ENCODE assay signal across 8 cellular contexts in the genomic region with DNA sequence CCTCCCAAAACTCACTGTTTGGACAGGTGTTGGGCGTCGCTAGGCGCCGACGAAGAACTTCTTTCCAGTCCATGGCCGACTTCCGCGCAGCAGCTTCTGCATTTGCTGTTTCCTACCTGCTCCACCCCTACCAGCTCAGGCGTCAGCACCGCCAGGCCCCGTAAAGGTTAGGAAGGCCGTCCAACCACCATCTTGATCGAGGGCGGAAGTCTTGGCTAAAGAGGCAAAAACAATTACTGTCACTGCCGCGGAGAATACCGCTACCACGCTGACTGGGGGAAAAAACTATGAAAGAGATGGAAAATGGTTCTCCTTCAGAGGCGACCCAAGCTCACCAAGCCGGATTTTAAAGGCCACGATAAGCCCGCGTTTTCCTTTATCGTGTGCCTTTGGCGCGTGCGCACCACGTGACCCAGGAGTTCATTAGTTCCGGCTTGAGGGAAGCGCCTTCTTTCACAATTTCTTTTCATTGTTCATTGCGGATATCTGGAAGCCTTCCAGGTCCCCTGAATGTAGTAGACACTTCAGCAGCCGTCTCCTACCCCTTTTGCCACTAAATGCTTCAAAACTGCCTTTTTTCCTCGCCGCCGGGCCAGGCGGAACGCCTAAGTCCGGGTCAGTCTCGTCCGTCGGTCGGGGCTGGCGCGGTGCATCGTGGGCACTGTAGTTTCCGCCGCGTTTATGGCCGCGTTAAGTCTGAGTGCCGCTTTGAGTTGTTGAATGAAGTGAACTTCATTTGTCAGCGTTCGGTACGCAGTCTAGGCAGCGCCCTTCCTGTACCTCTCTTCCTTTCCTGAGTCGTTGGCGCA. TPM values are rescaled to one million over a fixed set of nuclear protein-coding genes. Genes with fewer than 3 reads are reported as not detected.
DNase-seq lines count a peak whose midpoint lies in the region; ATAC-seq and TF ChIP-seq lines count a peak whose summit lies in the region.

Gene PPP2R3C, minus strand, starts transcription at position 104 of the 809 bp plus-strand sequence. Its CDS starts 31 bp downstream, at position 73.
Gene PRORP, plus strand, starts transcription at position 666 of the 809 bp plus-strand sequence. CDS start 694 bp downstream, outside the sequence.

- no peaks in the 10 kb centered on the region for H3K9me3 Mint-ChIP-seq in IgD-negative memory B cell

- H3K27ac ChIP-seq in epithelial cell of prostate = peak within 1 kb of the TSS; percentile 97

- H3K27ac Mint-ChIP-seq in IgD-negative memory B cell = peak within 1 kb of the TSS; percentile 96 to 100 (median 100)

- peak within 1 kb of the TSS; percentile 31 for H3K4me3 ChIP-seq in mucosa of descending colon

- no peak for TF ChIP-seq CTCF in mucosa of descending colon (IDR thresholded peaks at IDR 0.05)

- peaks cover 25% of the 10 kb centered on the region for H3K4me1 ChIP-seq in mucosa of descending colon (ENCODE audit: low read depth)

- H3K9me3 ChIP-seq in mucosa of descending colon = no peaks in the 10 kb centered on the region

- H3K36me3 Mint-ChIP-seq in IgD-negative memory B cell = peaks cover 4% of the 10 kb centered on the region

- H3K4me1 Mint-ChIP-seq in IgD-negative memory B cell = peaks cover 24 to 42% (median 25%) of the 10 kb centered on the region in 3 donors

- no peaks in the 10 kb centered on the region for H3K36me3 ChIP-seq in mucosa of descending colon (ENCODE audit: low read depth)

- ATAC-seq in GM21529 (IDR thresholded peaks at IDR 0.05; ENCODE audit: unreplicated experiment) (peak; percentile 87), mucosa of descending colon (peak; percentile 92)

- peak within 1 kb of the TSS; percentile 91 to 100 (median 98) for H3K4me3 Mint-ChIP-seq in IgD-negative memory B cell

- intact Hi-C loops in mucosa of descending colon (cut with DNase I, micrococcal nuclease) = loop anchor here in 1 of 2 donors (10.0 kb wide), 1 partner anchor 137 kb away; the partner anchor contains the start of gene SRP54

- H3K27me3 Mint-ChIP-seq in IgD-negative memory B cell = no peaks in the 10 kb centered on the region

- DNase-seq in DMS 273 treated with DMSO at 0.1 percent for 48 hours (lab: John Stamatoyannopoulos, UW) (peak; percentile 91), OCI-M2 (lab: John Stamatoyannopoulos, UW; ENCODE audit: unreplicated experiment) (peak; percentile 91), activated T-cell treated with anti-CD3 and anti-CD28 coated beads for 4 hours (peak; percentile 75), epithelial cell of prostate (ENCODE audit: low read depth, low spot score) (peak; percentile 97), mucosa of descending colon (peak; percentile 92 to 97 (median 93))
- peak; percentile 75 for DNase-seq in stimulated activated CD8-positive, alpha-beta memory T cell treated with anti-CD3 and anti-CD28 coated beads, Interleukin-4, amount 100 ng/mL, for 24 hours (ENCODE audit: low read depth)

RNA-seq across cellular contexts. Expression of gene PPP2R3C, which starts in this region (rescaled TPM):
- 47.1 TPM for polyA plus RNA-seq in IgD-negative memory B cell
- 10 to 100 TPM; 21.5 to 35.5 (median 23.0) TPM for total RNA-seq in mucosa of descending colon

RNA-seq across cellular contexts. Expression of gene PRORP, which starts in this region (rescaled TPM):
- polyA plus RNA-seq in IgD-negative memory B cell = 31.5 TPM
- 10 to 100 TPM; 18.6 to 30.7 (median 27.5) TPM for total RNA-seq in mucosa of descending colon

Comparison
In these comparisons a context has a peak if more than half of its experiments do, and no peak if none do; other contexts are left out.
1. Peak in every context shown above with its lines: DNase-seq, ATAC-seq, H3K4me3 ChIP-seq and H3K27ac ChIP-seq.